Comparison of ENCODE assay signal across 8 cellular contexts in genomic region chr4:4107411-4108107, GRCh38.
DNase-seq lines count a peak whose midpoint lies in the region; ATAC-seq and TF ChIP-seq lines count a peak whose summit lies in the region.
"Not testable (repeated sequence)": the region's sequence is repeated elsewhere in the genome, so short reads cannot be mapped to it uniquely, and the experiment has no call there.

No MANE protein-coding gene starts in this region.

- POLR2A ChIA-PET in activated CD4-positive, alpha-beta T cell treated with anti-CD3 and anti-CD28 coated beads for 36 hours (lab: Charles Lee), result not testable (repeated sequence)

- H3K27me3 ChIP-seq in BLaER1, result peaks cover 11% of the 10 kb centered on the region
- H3K27me3 ChIP-seq in HAP-1 (ENCODE audit: low read depth), result not testable (repeated sequence)

- H3K27me3 Mint-ChIP-seq in activated CD4-positive, alpha-beta T cell treated with anti-CD3 and anti-CD28 coated beads for 36 hours, result peaks cover 33% of the 10 kb centered on the region
- H3K27me3 Mint-ChIP-seq in nephron progenitor cell (ENCODE audit: low read depth, poor library complexity), result peaks cover 58% of the 10 kb centered on the region

- peak overlapping the region; percentile 39 for H3K4me3 Mint-ChIP-seq in activated CD4-positive, alpha-beta T cell treated with anti-CD3 and anti-CD28 coated beads for 36 hours
- peak overlapping the region; percentile 73 for H3K4me3 Mint-ChIP-seq in nephron progenitor cell

- in situ Hi-C loops in HAP-1 (cut with MboI; ENCODE audit: low sequenced_read_pairs); astrocyte of the spinal cord (cut with HindIII; ENCODE audit: low sequenced_read_pairs): not testable (repeated sequence)

- not testable (repeated sequence) for H3K9me3 Mint-ChIP-seq in activated CD4-positive, alpha-beta T cell treated with anti-CD3 and anti-CD28 coated beads for 36 hours (ENCODE audit: low read depth); nephron progenitor cell

- H3K9me3 ChIP-seq in BLaER1, HAP-1: not testable (repeated sequence)

- not testable (repeated sequence) for H3K36me3 ChIP-seq in BLaER1; HAP-1 (replicated peaks)

- H3K36me3 Mint-ChIP-seq in activated CD4-positive, alpha-beta T cell treated with anti-CD3 and anti-CD28 coated beads for 36 hours (ENCODE audit: low read depth); nephron progenitor cell (ENCODE audit: low read depth): not testable (repeated sequence)

- intact Hi-C loops in activated CD4-positive, alpha-beta T cell treated with anti-CD3 and anti-CD28 coated beads for 36 hours (cut with DNase I, micrococcal nuclease), result loop anchor here (1.0 to 5.0 kb wide), 3 partner anchors 75 to 122 kb away; no protein-coding TSS in a partner anchor
- intact Hi-C loops in Right ventricle myocardium superior (cut with DNase I), result loop anchor here (5.0 kb wide), 1 partner anchor 120 kb away; no protein-coding TSS in a partner anchor

- H3K27ac Mint-ChIP-seq in activated CD4-positive, alpha-beta T cell treated with anti-CD3 and anti-CD28 coated beads for 36 hours; nephron progenitor cell: not testable (repeated sequence)

- TF ChIP-seq CTCF in astrocyte of the spinal cord (IDR thresholded peaks at IDR 0.05; ENCODE audit: low read depth, low read length) (peak; percentile 57), nephron progenitor cell (IDR thresholded peaks at IDR 0.05) (peak; percentile 31)

- H3K4me1 ChIP-seq in BLaER1, HAP-1: not testable (repeated sequence)

- peak overlapping the region; percentile 76 for H3K4me2 ChIP-seq in BLaER1

- H3K4me1 Mint-ChIP-seq in activated CD4-positive, alpha-beta T cell treated with anti-CD3 and anti-CD28 coated beads for 36 hours; nephron progenitor cell: not testable (repeated sequence)

- CTCF ChIA-PET in activated CD4-positive, alpha-beta T cell treated with anti-CD3 and anti-CD28 coated beads for 36 hours (lab: Charles Lee), result interaction anchor here (0.6 to 0.8 kb wide), 3 partner anchors 76 to 1033 kb away, joined by 3 read pairs; partner anchors contain the start of gene HTT

- peak; percentile 19 to 75 for DNase-seq in HAP-1 (ENCODE audit: low spot score in 2 of 2)
- peak; percentile 0 for DNase-seq in NCI-H460 (ENCODE audit: extremely low read depth, low read depth)
- peak; percentile 85 for DNase-seq in activated CD4-positive, alpha-beta T cell treated with anti-CD3 and anti-CD28 coated beads for 36 hours
- DNase-seq in astrocyte of the spinal cord (ENCODE audit: low read depth, low spot score), result peak; percentile 27
- DNase-seq in Right ventricle myocardium superior, result peak; percentile 76
- DNase-seq in nephron progenitor cell, result peak; percentile 82
- peak; percentile 76 for DNase-seq in stimulated activated CD8-positive, alpha-beta memory T cell treated with anti-CD3 and anti-CD28 coated beads, Interleukin-15, amount 100 ng/mL, for 24 hours (ENCODE audit: low read depth)

- peak overlapping the region; percentile 64 for H3K4me3 ChIP-seq in BLaER1
- not testable (repeated sequence) for H3K4me3 ChIP-seq in HAP-1
- H3K4me3 ChIP-seq in astrocyte of the spinal cord (ENCODE audit: low read depth, low read length), result peak overlapping the region; percentile 45

- H4K20me1 ChIP-seq in BLaER1, result not testable (repeated sequence)

- ATAC-seq in activated CD4-positive, alpha-beta T cell treated with anti-CD3 and anti-CD28 coated beads for 36 hours, result peak; percentile 85
- not testable (repeated sequence) for ATAC-seq in Right ventricle myocardium superior (ENCODE audit: poor library complexity)

- H3K27ac ChIP-seq in BLaER1, result not testable (repeated sequence)

- not testable (repeated sequence) for H3K9ac ChIP-seq in BLaER1

Comparison
In these comparisons a context has a peak if more than half of its experiments do, and no peak if none do; other contexts are left out.
1. DNase-seq: peak in every context shown above with its lines; median percentile 85 in activated CD4-positive, alpha-beta T cell treated with anti-CD3 and anti-CD28 coated beads for 36 hours; 82 in nephron progenitor cell; 76 in Right ventricle myocardium superior; 76 in stimulated activated CD8-positive, alpha-beta memory T cell treated with anti-CD3 and anti-CD28 coated beads, Interleukin-15, amount 100 ng/mL, for 24 hours; 47 in HAP-1; 27 in astrocyte of the spinal cord; 0 in NCI-H460.